In genomic region chr9:134059188-134059641, GRCh38 we compare ENCODE assay signal across 2 cellular contexts.
TF ChIP-seq lines count a peak whose summit lies in the region.

No MANE protein-coding gene starts in this region.

TF ChIP-seq in SK-N-SH, 30 proteins besides CTCF, POLR2A, EP300 and RAD21 (continued from another document):
- TF ChIP-seq, protein P1, sequence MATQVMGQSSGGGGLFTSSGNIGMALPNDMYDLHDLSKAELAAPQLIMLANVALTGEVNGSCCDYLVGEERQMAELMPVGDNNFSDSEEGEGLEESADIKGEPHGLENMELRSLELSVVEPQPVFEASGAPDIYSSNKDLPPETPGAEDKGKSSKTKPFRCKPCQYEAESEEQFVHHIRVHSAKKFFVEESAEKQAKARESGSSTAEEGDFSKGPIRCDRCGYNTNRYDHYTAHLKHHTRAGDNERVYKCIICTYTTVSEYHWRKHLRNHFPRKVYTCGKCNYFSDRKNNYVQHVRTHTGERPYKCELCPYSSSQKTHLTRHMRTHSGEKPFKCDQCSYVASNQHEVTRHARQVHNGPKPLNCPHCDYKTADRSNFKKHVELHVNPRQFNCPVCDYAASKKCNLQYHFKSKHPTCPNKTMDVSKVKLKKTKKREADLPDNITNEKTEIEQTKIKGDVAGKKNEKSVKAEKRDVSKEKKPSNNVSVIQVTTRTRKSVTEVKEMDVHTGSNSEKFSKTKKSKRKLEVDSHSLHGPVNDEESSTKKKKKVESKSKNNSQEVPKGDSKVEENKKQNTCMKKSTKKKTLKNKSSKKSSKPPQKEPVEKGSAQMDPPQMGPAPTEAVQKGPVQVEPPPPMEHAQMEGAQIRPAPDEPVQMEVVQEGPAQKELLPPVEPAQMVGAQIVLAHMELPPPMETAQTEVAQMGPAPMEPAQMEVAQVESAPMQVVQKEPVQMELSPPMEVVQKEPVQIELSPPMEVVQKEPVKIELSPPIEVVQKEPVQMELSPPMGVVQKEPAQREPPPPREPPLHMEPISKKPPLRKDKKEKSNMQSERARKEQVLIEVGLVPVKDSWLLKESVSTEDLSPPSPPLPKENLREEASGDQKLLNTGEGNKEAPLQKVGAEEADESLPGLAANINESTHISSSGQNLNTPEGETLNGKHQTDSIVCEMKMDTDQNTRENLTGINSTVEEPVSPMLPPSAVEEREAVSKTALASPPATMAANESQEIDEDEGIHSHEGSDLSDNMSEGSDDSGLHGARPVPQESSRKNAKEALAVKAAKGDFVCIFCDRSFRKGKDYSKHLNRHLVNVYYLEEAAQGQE (IDR thresholded peaks at IDR 0.05; ENCODE audit: low read depth, low read length): no peak
- no peak for TF ChIP-seq RCOR1 (IDR thresholded peaks at IDR 0.05; ENCODE audit: low read length)
- no peak for TF ChIP-seq GATA2 (CRISPR knock-in tag; IDR thresholded peaks at IDR 0.05)
- no peak for TF ChIP-seq RXRA (IDR thresholded peaks at IDR 0.05; ENCODE audit: borderline replicate concordance, low read depth)
- TF ChIP-seq TAF1 (IDR thresholded peaks at IDR 0.05; ENCODE audit: borderline replicate concordance, low read depth, low read length): no peak
- TF ChIP-seq ELF1 (IDR thresholded peaks at IDR 0.05): no peak

TF ChIP-seq in SK-N-SH treated with all-trans-retinoic acid at 6 μM for 48 hours, 23 proteins besides CTCF, POLR2A, EP300 and RAD21 (continued from another document):
- TF ChIP-seq, protein P2, sequence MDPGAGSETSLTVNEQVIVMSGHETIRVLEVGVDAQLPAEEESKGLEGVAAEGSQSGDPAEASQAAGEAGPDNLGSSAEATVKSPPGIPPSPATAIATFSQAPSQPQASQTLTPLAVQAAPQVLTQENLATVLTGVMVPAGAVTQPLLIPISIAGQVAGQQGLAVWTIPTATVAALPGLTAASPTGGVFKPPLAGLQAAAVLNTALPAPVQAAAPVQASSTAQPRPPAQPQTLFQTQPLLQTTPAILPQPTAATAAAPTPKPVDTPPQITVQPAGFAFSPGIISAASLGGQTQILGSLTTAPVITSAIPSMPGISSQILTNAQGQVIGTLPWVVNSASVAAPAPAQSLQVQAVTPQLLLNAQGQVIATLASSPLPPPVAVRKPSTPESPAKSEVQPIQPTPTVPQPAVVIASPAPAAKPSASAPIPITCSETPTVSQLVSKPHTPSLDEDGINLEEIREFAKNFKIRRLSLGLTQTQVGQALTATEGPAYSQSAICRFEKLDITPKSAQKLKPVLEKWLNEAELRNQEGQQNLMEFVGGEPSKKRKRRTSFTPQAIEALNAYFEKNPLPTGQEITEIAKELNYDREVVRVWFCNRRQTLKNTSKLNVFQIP (CRISPR knock-in tag; IDR thresholded peaks at IDR 0.05; ENCODE audit: borderline replicate concordance, low read depth): no peak
- TF ChIP-seq ZNF565 (CRISPR knock-in tag; conservative IDR thresholded peaks at IDR 0.05; ENCODE audit: low read depth): no peak
- TF ChIP-seq TCF4 (CRISPR knock-in tag; IDR thresholded peaks at IDR 0.05; ENCODE audit: borderline replicate concordance): no peak
- no peak for TF ChIP-seq TSHZ2 (CRISPR knock-in tag; IDR thresholded peaks at IDR 0.05)
- TF ChIP-seq ZFP30 (CRISPR knock-in tag; IDR thresholded peaks at IDR 0.05): no peak
- no peak for TF ChIP-seq ARNTL (CRISPR knock-in tag; IDR thresholded peaks at IDR 0.05; ENCODE audit: borderline replicate concordance, low read depth)
- no peak for TF ChIP-seq BACH2 (CRISPR knock-in tag; IDR thresholded peaks at IDR 0.05; ENCODE audit: borderline replicate concordance)
